Comparison of ENCODE assay signal across 20 cellular contexts in genomic region chr20:45038747-45039469, GRCh38.
DNase-seq lines count a peak whose midpoint lies in the region; ATAC-seq, FAIRE-seq and TF ChIP-seq lines count a peak whose summit lies in the region.
"Had no signal": no experiment of that assay in that cellular context is flagged by ENCODE, and none has a peak within 500 bp of the region (broad histone marks: within the 10 kb centered on the region; RNA-seq: fewer than 3 reads in every experiment).

No MANE protein-coding gene starts in this region.

- H3K36me3 ChIP-seq in breast epithelium = no peaks in the 10 kb centered on the region
- peaks cover 2 to 7% of the 10 kb centered on the region in 2 experiments for H3K36me3 ChIP-seq in SK-N-SH (replicated peaks in 1 of 2; ENCODE audit: control insufficient read depth in 1 of 2, insufficient read depth in 2 of 2, low read length in 1 of 2)
- H3K36me3 ChIP-seq: cardiac muscle cell, ovary had no signal

- H3K4me1 Mint-ChIP-seq in MCF 10A (ENCODE audit: insufficient read depth, unreplicated experiment) = peaks cover 65% of the 10 kb centered on the region

- H4K20me1 ChIP-seq in SK-N-SH (ENCODE audit: insufficient read depth) = no peaks in the 10 kb centered on the region

- 95% methylated on average over 1 of the region's 1 CpG for WGBS in SK-N-SH (ENCODE audit: low lambda C conversion rate)

- TF ChIP-seq CTCF in MCF 10A (IDR thresholded peaks at IDR 0.05; ENCODE audit: unreplicated experiment) (no peak), breast epithelium (IDR thresholded peaks at IDR 0.05) (no peak), SK-N-SH (IDR thresholded peaks at IDR 0.05) (no peak)

- H3K9me3 ChIP-seq in breast epithelium (no peaks in the 10 kb centered on the region), SK-N-SH (no peaks in the 10 kb centered on the region)
- H3K9me3 ChIP-seq: ovary had no signal

- no peak overlapping the region for H3K9ac ChIP-seq in SK-N-SH

- H3K27me3 ChIP-seq in breast epithelium = no peaks in the 10 kb centered on the region
- H3K27me3 ChIP-seq in SK-N-SH (ENCODE audit: insufficient read depth) = no peaks in the 10 kb centered on the region
- H3K27me3 ChIP-seq: cardiac muscle cell, MG63, ovary had no signal

- no peak for TF ChIP-seq RAD21 in SK-N-SH (IDR thresholded peaks at IDR 0.05; ENCODE audit: low read length)

- no peaks in the 10 kb centered on the region for H3K27me3 Mint-ChIP-seq in MCF 10A (ENCODE audit: insufficient read depth, unreplicated experiment)

- CTCF ChIA-PET in MCF 10A (lab: Yijun Ruan, JAX) = interaction anchor here (0.7 to 3.4 kb wide), 9 partner anchors 11 to 280 kb away, joined by 3 to 17 read pairs (median 4); no protein-coding TSS in a partner anchor
- CTCF ChIA-PET in SK-N-SH (lab: Yijun Ruan, JAX) = interaction anchor here (1.2 to 1.9 kb wide), 4 partner anchors 28 to 252 kb away, joined by 3 to 8 read pairs (median 5); no protein-coding TSS in a partner anchor

- TF ChIP-seq EP300 in SK-N-SH (IDR thresholded peaks at IDR 0.05; ENCODE audit: borderline replicate concordance in 1 of 2, low read depth in 1 of 2, low read length in 1 of 2) = no peak

- no peak for ATAC-seq in HG03135 (IDR thresholded peaks at IDR 0.05; ENCODE audit: unreplicated experiment)
- ATAC-seq: HCT116 had no signal

- no peak overlapping the region for H2AFZ ChIP-seq in SK-N-SH (ENCODE audit: low read depth)

- H3K27ac ChIP-seq in breast epithelium = no peak overlapping the region
- peak overlapping the region in 1 of 2 experiments; percentile 89; a peak in 3 of 4 replicates for H3K27ac ChIP-seq in SK-N-SH (ENCODE audit: low read depth in 2 of 2, low read length in 1 of 2)
- H3K27ac ChIP-seq: cardiac muscle cell, ovary had no signal

- no peak overlapping the region for H3K4me3 Mint-ChIP-seq in MCF 10A (ENCODE audit: unreplicated experiment)

- FAIRE-seq in endometrium (lab: Jason Lieb, UNC) (peak; percentile 89), RCC 7860 (lab: Jason Lieb, UNC) (no peak)
- FAIRE-seq: endothelial cell of umbilical vein had no signal

- intact Hi-C loops in MCF 10A (cut with micrococcal nuclease) = no loop called here
- intact Hi-C loops in breast epithelium (cut with DNase I; ENCODE audit: low total_unique reads) = no loop called here

- TF ChIP-seq POLR2A in breast epithelium (IDR thresholded peaks at IDR 0.05) = no peak

- peaks cover 25% of the 10 kb centered on the region for H3F3A ChIP-seq in SK-N-SH (replicated peaks; ENCODE audit: insufficient read depth)

- H3K4me2 ChIP-seq in SK-N-SH = no peak overlapping the region; the same call in 1 of the 2 replicates
- H3K4me2 ChIP-seq: smooth muscle cell had no signal

- no peaks in the 10 kb centered on the region for H3K9me2 ChIP-seq in SK-N-SH

- H3K27ac Mint-ChIP-seq in MCF 10A (ENCODE audit: low read depth, unreplicated experiment) = peak overlapping the region; percentile 95

- no peaks in the 10 kb centered on the region for H3K9me3 Mint-ChIP-seq in MCF 10A (ENCODE audit: unreplicated experiment)

- no peak overlapping the region for H3K4me3 ChIP-seq in breast epithelium
- H3K4me3 ChIP-seq in SK-N-SH (ENCODE audit: low read depth in 2 of 2, low read length in 1 of 2) = no peak overlapping the region
- H3K4me3 ChIP-seq: cardiac muscle cell, MG63, ovary, smooth muscle cell had no signal

- no TSS peak for BruUV-seq in MCF 10A (replicated peaks; lab: Mats Ljungman, UMichigan)

- H3K4me1 ChIP-seq in breast epithelium (peaks cover 0 to 6% of the 10 kb centered on the region in 2 donors), SK-N-SH (ENCODE audit: control insufficient read depth in 1 of 2, insufficient read depth in 2 of 2, low read depth in 1 of 2, low read length in 1 of 2) (peaks cover 2 to 52% of the 10 kb centered on the region in 2 experiments; a peak in 3 of 4 replicates)

- no peaks in the 10 kb centered on the region for H3K36me3 Mint-ChIP-seq in MCF 10A (ENCODE audit: insufficient read depth, unreplicated experiment)

- POLR2A ChIA-PET in MCF 10A (lab: Yijun Ruan, JAX) = interaction anchor here (0.7 to 5.9 kb wide), 16 partner anchors 9 to 307 kb away, joined by 3 to 80 read pairs (median 4); partner anchors contain the start of gene TOMM34
- POLR2A ChIA-PET in SK-N-SH (lab: Yijun Ruan, JAX) = no interaction called here

- peaks cover 25% of the 10 kb centered on the region for H3K79me2 ChIP-seq in SK-N-SH (ENCODE audit: insufficient read depth)

- DNase-seq in MCF 10A (ENCODE audit: unreplicated experiment) (no peak), breast epithelium (ENCODE audit: low spot score in 2 of 2) (no peak), SK-N-SH (no peak), superior temporal gyrus (ENCODE audit: extremely low spot score) (peak; percentile 35), NCI-H146 (lab: John Stamatoyannopoulos, UW) (no peak), RCC 7860 (ENCODE audit: low spot score) (no peak)
- DNase-seq: activated CD8-positive, alpha-beta memory T cell treated with anti-CD3 and anti-CD28 coated beads for 24 hours; activated naive CD4-positive, alpha-beta T cell; glutamatergic neuron; islet precursor cell; MG63; NCI-H82; ovary; T-helper 9 cell had no signal

TF ChIP-seq in SK-N-SH, 30 proteins besides CTCF, POLR2A, EP300 and RAD21:
- TF ChIP-seq REST (IDR thresholded peaks at IDR 0.05; ENCODE audit: low read depth, low read length) (no peak), EZH2phosphoT487 (IDR thresholded peaks at IDR 0.05; ENCODE audit: borderline replicate concordance, low read depth) (no peak), FOXM1 (IDR thresholded peaks at IDR 0.05; ENCODE audit: low read depth) (no peak), CHD2 (IDR thresholded peaks at IDR 0.05; ENCODE audit: low read length, partially characterized antibody) (no peak), FOSL2 (IDR thresholded peaks at IDR 0.05; ENCODE audit: borderline replicate concordance, low read depth) (peak; percentile 4; the same call in 1 of the 2 replicates), NFIC (IDR thresholded peaks at IDR 0.05; ENCODE audit: borderline replicate concordance) (peak; percentile 5; the same call in 1 of the 2 replicates)
TF ChIP-seq in SK-N-SH: peak in this region for 2.
